ENCODE assay signal across 1 cellular context in genomic region chr11:128428876-128429416, GRCh38.
TF ChIP-seq lines count a peak whose summit lies in the region.

No MANE protein-coding gene starts in this region.

TF ChIP-seq in HEK293, 187 proteins besides CTCF, POLR2A, EP300 and RAD21:
- no peak for TF ChIP-seq ZNF610 (tag by site-specific recombination; IDR thresholded peaks at IDR 0.05; ENCODE audit: borderline replicate concordance)
- no peak for TF ChIP-seq ZNF280D (tag by site-specific recombination; IDR thresholded peaks at IDR 0.05)
- no peak for TF ChIP-seq TRIM28 (IDR thresholded peaks at IDR 0.05; ENCODE audit: borderline replicate concordance, low read length)
- peak; percentile 21; the same call in 1 of the 2 replicates for TF ChIP-seq ZFHX2 (tag by site-specific recombination; conservative IDR thresholded peaks at IDR 0.05)
- no peak for TF ChIP-seq ZNF350 (tag by site-specific recombination; IDR thresholded peaks at IDR 0.05)
- TF ChIP-seq AEBP2 (tag by site-specific recombination; IDR thresholded peaks at IDR 0.05; ENCODE audit: borderline replicate concordance): no peak
- no peak for TF ChIP-seq ZNF768 (tag by site-specific recombination; IDR thresholded peaks at IDR 0.05)
- TF ChIP-seq EGR2 (tag by site-specific recombination; IDR thresholded peaks at IDR 0.05; ENCODE audit: low read depth): peak; percentile 21; the same call in 1 of the 2 replicates
- TF ChIP-seq ZNF311 (tag by site-specific recombination; IDR thresholded peaks at IDR 0.05; ENCODE audit: borderline replicate concordance): no peak
TF ChIP-seq in HEK293: peak in this region for 2.
